ENCODE assay signal across 16 cellular contexts in the genomic region with DNA sequence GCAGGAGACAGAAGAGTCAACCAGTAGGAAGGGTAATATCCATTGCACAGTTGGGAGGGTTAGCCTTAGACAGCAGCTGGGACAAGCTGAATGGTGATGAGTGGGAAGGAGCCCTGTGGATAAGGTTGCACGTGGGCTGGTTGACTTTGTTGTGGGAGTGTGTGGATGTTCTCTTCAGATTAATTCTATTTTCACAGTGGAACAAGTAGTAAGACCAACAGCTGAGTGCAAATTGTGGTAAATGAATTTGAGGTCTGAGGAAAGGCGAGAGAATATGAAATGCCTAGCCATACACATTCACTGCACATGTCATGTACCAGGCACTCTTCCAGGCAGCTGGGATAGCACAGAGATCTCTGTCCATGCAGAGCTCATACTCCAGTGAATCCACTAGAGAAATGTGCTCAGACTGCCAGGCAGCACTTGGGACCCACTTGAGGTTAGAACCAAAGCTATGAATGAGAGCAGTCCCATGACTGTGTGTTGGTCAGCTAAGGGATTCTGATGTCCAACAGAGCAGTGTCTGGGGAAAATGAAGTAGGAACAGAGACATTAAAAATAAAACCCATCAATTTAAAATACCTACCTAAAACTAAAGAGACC. TPM values are rescaled to one million over a fixed set of nuclear protein-coding genes. Genes with fewer than 3 reads are reported as not detected.
"Had no signal": no experiment of that assay in that cellular context is flagged by ENCODE, and none has a peak within 500 bp of the region (broad histone marks: within the 10 kb centered on the region; RNA-seq: fewer than 3 reads in every experiment).

No MANE protein-coding gene starts in this region.

- H3K9ac ChIP-seq: neural progenitor cell, parathyroid adenoma had no signal

- H3K4me1 ChIP-seq: parathyroid adenoma, prostate gland had no signal

- H2AFZ ChIP-seq: neural progenitor cell, parathyroid adenoma had no signal

- H3K9me3 ChIP-seq: esophagus muscularis mucosa, gastrocnemius medialis, prostate gland, vagina had no signal

- H3K36me3 ChIP-seq: esophagus muscularis mucosa, gastrocnemius medialis, neural progenitor cell, prostate gland, vagina had no signal

- H3K4me3 ChIP-seq: esophagus muscularis mucosa, gastrocnemius medialis, neural progenitor cell, prostate gland, skin epidermis, vagina had no signal

- DNase-seq: effector memory CD4-positive, alpha-beta T cell; gastrocnemius medialis; immature natural killer cell; nucleus accumbens; stimulated activated naive CD4-positive, alpha-beta T cell treated with Interleukin-2 at 50 U/mL for 16 hours had no signal

- H3K27ac ChIP-seq: epithelial cell of prostate, esophagus muscularis mucosa, gastrocnemius medialis, neural progenitor cell, parathyroid adenoma, prostate gland, skin epidermis, vagina had no signal

- H3K4me2 ChIP-seq: neural progenitor cell had no signal

- H3K79me2 ChIP-seq: parathyroid adenoma had no signal

- ATAC-seq: gastrocnemius medialis; natural killer cell treated with Interleukin-12 subunit alpha and Interleukin-12 subunit beta and Interleukin-15 and Interleukin-18, amount 100 ng/mL, for 72 hours; sciatic nerve had no signal

- H3K27me3 ChIP-seq: esophagus muscularis mucosa, gastrocnemius medialis, neural progenitor cell, vagina had no signal

RNA-seq across cellular contexts. Expression of a gene that starts 25.2 kb away (rescaled TPM):
- total RNA-seq: esophagus muscularis mucosa; fibroblast of villous mesenchyme; gastrocnemius medialis; natural killer cell treated with Interleukin-12 subunit alpha and Interleukin-12 subunit beta and Interleukin-15 and Interleukin-18, amount 100 ng/mL, for 72 hours; sciatic nerve; vagina had no signal
- polyA plus RNA-seq: immature natural killer cell, keratinocyte had no signal
